Comparison of ENCODE assay signal across 33 cellular contexts in the genomic region with DNA sequence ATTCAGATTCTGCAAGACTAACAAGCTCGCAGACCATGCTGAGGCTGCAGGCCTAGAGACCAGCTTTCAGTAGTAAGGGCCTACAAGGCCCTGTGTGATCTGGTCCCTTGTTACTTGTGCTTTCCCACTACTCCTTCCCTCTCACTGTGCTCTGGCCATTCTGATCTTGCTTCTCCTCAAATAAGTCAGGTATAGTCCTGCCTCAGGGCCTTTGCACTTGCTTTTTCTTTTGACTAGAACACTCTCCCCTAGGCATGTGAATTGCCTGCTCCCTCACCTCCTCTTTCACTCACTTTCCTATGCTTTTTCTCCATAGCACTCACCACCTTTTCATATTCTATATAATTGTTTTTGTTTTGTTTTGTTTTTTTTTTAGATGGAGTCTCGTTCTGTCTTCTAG. TPM values are rescaled to one million over a fixed set of nuclear protein-coding genes. Genes with fewer than 3 reads are reported as not detected.
"Had no signal": no experiment of that assay in that cellular context is flagged by ENCODE, and none has a peak within 500 bp of the region (broad histone marks: within the 10 kb centered on the region; RNA-seq: fewer than 3 reads in every experiment).

No MANE protein-coding gene starts in this region.

- H3K4me1 ChIP-seq: colonic mucosa, esophagus squamous epithelium, gastrocnemius medialis, heart right ventricle, left lung, lower lobe of right lung had no signal

- H3K9me3 ChIP-seq: colonic mucosa, esophagus squamous epithelium, gastrocnemius medialis, heart right ventricle, left lung, lower lobe of right lung had no signal

- H3K36me3 ChIP-seq: colonic mucosa, gastrocnemius medialis, heart right ventricle, lower lobe of right lung had no signal

- H3K4me3 ChIP-seq: colonic mucosa, esophagus squamous epithelium, gastrocnemius medialis, heart right ventricle, left lung, lower lobe of right lung had no signal

- DNase-seq: colonic mucosa; cortex of kidney; effector CD8-positive, alpha-beta T cell; effector memory CD8-positive, alpha-beta T cell; endodermal cell; erythroblast; esophagus squamous epithelium; foreskin fibroblast; foreskin melanocyte; gastrocnemius medialis; glutamatergic neuron; head of caudate nucleus; heart right ventricle; hippocampal formation; left cardiac atrium; left lung; left ventricle myocardium superior; lower lobe of right lung; mesenchymal stem cell; midbrain; naive thymus-derived CD4-positive, alpha-beta T cell had no signal

- H3K27ac ChIP-seq: colonic mucosa, epithelial cell of prostate, esophagus squamous epithelium, gastrocnemius medialis, heart right ventricle, left lung, lower lobe of right lung had no signal

- H3K27me3 ChIP-seq: colonic mucosa, esophagus squamous epithelium, gastrocnemius medialis, left lung had no signal

- FAIRE-seq: endometrium, islet of Langerhans, keratinocyte had no signal

- ATAC-seq: effector memory CD8-positive, alpha-beta T cell; esophagus mucosa; gastrocnemius medialis; heart right ventricle; left cardiac atrium; left lung; left ventricle myocardium superior; lower lobe of right lung; naive thymus-derived CD4-positive, alpha-beta T cell had no signal

RNA-seq across cellular contexts. Expression of a gene that starts 22.2 kb away (rescaled TPM):
- total RNA-seq: colonic mucosa; dermis microvascular lymphatic vessel endothelial cell; esophagus mucosa; esophagus squamous epithelium; gastrocnemius medialis; glomerular endothelial cell; heart right ventricle; kidney epithelial cell; left cardiac atrium; left ventricle myocardium superior; lower leg skin; lung microvascular endothelial cell; mononuclear cell; mucosa of gallbladder; naive thymus-derived CD4-positive, alpha-beta T cell had no signal
- polyA plus RNA-seq: heart right ventricle; keratinocyte; naive thymus-derived CD4-positive, alpha-beta T cell had no signal
